31 cellular contexts compared by ENCODE assay signal in the genomic region with DNA sequence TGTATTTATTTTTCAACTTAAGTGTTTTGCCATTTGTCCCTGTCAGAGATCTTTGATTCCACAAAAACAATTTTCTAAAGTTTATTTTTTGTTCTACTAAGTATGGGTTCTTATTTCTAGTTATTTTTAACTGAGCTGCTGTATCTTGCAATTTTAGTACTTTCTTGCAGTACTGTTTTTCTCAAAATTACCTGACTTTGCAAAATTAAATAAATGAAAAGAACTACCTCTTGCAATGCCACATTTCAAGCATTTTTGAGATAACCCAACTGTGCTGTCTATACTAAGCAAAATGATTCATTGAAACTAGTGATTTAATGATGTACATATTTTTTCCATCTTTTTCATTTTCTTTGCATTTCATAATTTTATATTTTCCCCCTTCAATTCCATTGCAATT.
"Had no signal": no experiment of that assay in that cellular context is flagged by ENCODE, and none has a peak within 500 bp of the region (broad histone marks: within the 10 kb centered on the region; RNA-seq: fewer than 3 reads in every experiment).

No MANE protein-coding gene starts in this region.

- H3K27me3 ChIP-seq: neural progenitor cell, ovary, spleen, suprapubic skin, testis, tibial artery, transverse colon, upper lobe of right lung, uterus had no signal

- H2AFZ ChIP-seq: parathyroid adenoma had no signal

- H3K4me1 Mint-ChIP-seq: natural killer cell; nephron; stimulated activated memory B cell treated with anti-CD40 and anti-IgM and Interleukin-4, amounts not matched to agents 10 μg/mL and 1 μg/mL and 100 μg/mL, for 72 hours; stimulated activated naive CD8-positive, alpha-beta T cell treated with anti-CD3 and anti-CD28 coated beads, Interleukin-15, amount 100 ng/mL, for 72 hours had no signal

- H3K79me2 ChIP-seq: parathyroid adenoma had no signal

- H3K27me3 Mint-ChIP-seq: progenitor cell of endocrine pancreas; stimulated activated memory B cell treated with anti-CD40 and anti-IgM and Interleukin-4, amounts not matched to agents 10 μg/mL and 1 μg/mL and 100 μg/mL, for 72 hours; stimulated activated naive CD8-positive, alpha-beta T cell treated with anti-CD3 and anti-CD28 coated beads, Interleukin-15, amount 100 ng/mL, for 72 hours; type B pancreatic cell had no signal

- ATAC-seq: natural killer cell; psoas muscle; right cardiac atrium; sciatic nerve; stimulated activated memory B cell treated with anti-CD40 and anti-IgM and Interleukin-4, amounts not matched to agents 10 μg/mL and 1 μg/mL and 100 μg/mL, for 72 hours; stimulated activated naive CD8-positive, alpha-beta T cell treated with anti-CD3 and anti-CD28 coated beads, Interleukin-15, amount 100 ng/mL, for 72 hours; stimulated activated naive CD8-positive, alpha-beta T cell treated with anti-CD3 and anti-CD28 coated beads, Interleukin-15, Interleukin-2, amounts not matched to agents 100 U/mL and 50 U/mL, for 24 hours; upper lobe of right lung had no signal

- H3K4me1 ChIP-seq: neural progenitor cell, parathyroid adenoma, psoas muscle, spleen, suprapubic skin, testis, tibial artery, transverse colon, upper lobe of right lung, uterus had no signal

- DNase-seq: natural killer cell; occipital lobe; ovary; posterior cingulate gyrus; psoas muscle; right cardiac atrium; spleen; stimulated activated CD4-positive, alpha-beta T cell treated with anti-CD3 and anti-CD28 coated beads, Interleukin-12 subunit alpha, Interleukin-12 subunit beta, amount 100 ng/mL, for 4 hours; stimulated activated CD4-positive, alpha-beta T cell treated with anti-CD3 and anti-CD28 coated beads, Interleukin-1b, Interleukin-23, amount 100 ng/mL, for 48 hours; stimulated activated CD4-positive, alpha-beta T cell treated with anti-CD3 and anti-CD28 coated beads, Interleukin-4, amount 100 ng/mL, for 1 hour; stimulated activated CD4-positive, alpha-beta T cell treated with anti-CD3 and anti-CD28 coated beads, Interleukin-4, amount 100 ng/mL, for 4 hours; stimulated activated CD8-positive, alpha-beta memory T cell treated with anti-CD3 and anti-CD28 coated beads, Interleukin-4, amount 100 ng/mL, for 48 hours; stimulated activated naive CD4-positive, alpha-beta T cell; stimulated activated naive CD8-positive, alpha-beta T cell treated with anti-CD3 and anti-CD28 coated beads, Interleukin-15, amount 100 ng/mL, for 72 hours; stimulated activated naive CD8-positive, alpha-beta T cell treated with anti-CD3 and anti-CD28 coated beads, Interleukin-15, Interleukin-2, amounts not matched to agents 100 U/mL and 50 U/mL, for 24 hours; substantia nigra; testis; tibial artery; transverse colon; upper lobe of right lung; uterus had no signal

- H3K4me3 Mint-ChIP-seq: natural killer cell; nephron; neural progenitor cell; stimulated activated memory B cell treated with anti-CD40 and anti-IgM and Interleukin-4, amounts not matched to agents 10 μg/mL and 1 μg/mL and 100 μg/mL, for 72 hours; stimulated activated naive CD8-positive, alpha-beta T cell treated with anti-CD3 and anti-CD28 coated beads, Interleukin-15, amount 100 ng/mL, for 72 hours; type B pancreatic cell had no signal

- H3K27ac Mint-ChIP-seq: natural killer cell; nephron; neural progenitor cell; progenitor cell of endocrine pancreas; stimulated activated memory B cell treated with anti-CD40 and anti-IgM and Interleukin-4, amounts not matched to agents 10 μg/mL and 1 μg/mL and 100 μg/mL, for 72 hours; stimulated activated naive CD8-positive, alpha-beta T cell treated with anti-CD3 and anti-CD28 coated beads, Interleukin-15, amount 100 ng/mL, for 72 hours; type B pancreatic cell had no signal

- H3K9me3 ChIP-seq: ovary, psoas muscle, spleen, suprapubic skin, testis, tibial artery, transverse colon, upper lobe of right lung, uterus had no signal

- H3K9me3 Mint-ChIP-seq: neural progenitor cell; stimulated activated memory B cell treated with anti-CD40 and anti-IgM and Interleukin-4, amounts not matched to agents 10 μg/mL and 1 μg/mL and 100 μg/mL, for 72 hours; stimulated activated naive CD8-positive, alpha-beta T cell treated with anti-CD3 and anti-CD28 coated beads, Interleukin-15, amount 100 ng/mL, for 72 hours had no signal

- H3K27ac ChIP-seq: neural progenitor cell, ovary, parathyroid adenoma, psoas muscle, skin epidermis, spleen, suprapubic skin, testis, tibial artery, transverse colon, upper lobe of right lung, uterus had no signal

- H3K4me2 ChIP-seq: neural progenitor cell, smooth muscle cell had no signal

- H3K9ac ChIP-seq: neural progenitor cell, parathyroid adenoma had no signal

- H3K36me3 ChIP-seq: neural progenitor cell, ovary, spleen, suprapubic skin, tibial artery, transverse colon, upper lobe of right lung, uterus had no signal

- H3K36me3 Mint-ChIP-seq: natural killer cell; stimulated activated memory B cell treated with anti-CD40 and anti-IgM and Interleukin-4, amounts not matched to agents 10 μg/mL and 1 μg/mL and 100 μg/mL, for 72 hours had no signal

- H3K4me3 ChIP-seq: neural progenitor cell, ovary, psoas muscle, skin epidermis, smooth muscle cell, spleen, suprapubic skin, testis, tibial artery, transverse colon, upper lobe of right lung, uterus had no signal
